ENCODE assay signal across 9 cellular contexts in the genomic region with DNA sequence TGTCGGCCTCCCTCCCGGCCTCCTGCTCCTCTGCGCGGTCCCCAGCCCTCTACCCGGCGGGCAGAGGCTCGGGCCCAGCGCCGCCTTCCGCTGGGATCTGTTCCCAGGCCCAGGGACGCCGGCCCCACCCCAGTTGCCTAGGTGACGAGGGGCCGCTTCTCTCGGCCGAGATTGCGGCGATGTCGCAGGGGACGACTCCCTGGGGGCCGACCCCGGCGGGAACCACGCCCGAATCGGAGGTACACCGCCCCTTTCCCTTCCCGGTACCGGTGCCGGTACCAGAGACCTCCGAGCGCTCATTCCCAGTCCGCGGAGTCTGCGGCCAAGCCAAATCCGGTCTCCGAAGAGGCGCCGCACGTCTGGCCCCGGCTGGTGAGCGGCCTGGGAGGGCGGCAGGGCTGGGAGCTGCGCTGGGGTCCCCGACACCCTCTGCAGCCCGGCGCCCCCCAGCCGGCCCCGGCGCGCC. TPM values are rescaled to one million over a fixed set of nuclear protein-coding genes. Genes with fewer than 3 reads are reported as not detected.
A peak's percentile ranks its signal among the peaks of the same experiment; 100 is the strongest.
DNase-seq lines count a peak whose midpoint lies in the region; ATAC-seq, FAIRE-seq and TF ChIP-seq lines count a peak whose summit lies in the region.
"Had no signal": no experiment of that assay in that cellular context is flagged by ENCODE, and none has a peak within 500 bp of the region (broad histone marks: within the 10 kb centered on the region; RNA-seq: fewer than 3 reads in every experiment).

A gene with protein sequence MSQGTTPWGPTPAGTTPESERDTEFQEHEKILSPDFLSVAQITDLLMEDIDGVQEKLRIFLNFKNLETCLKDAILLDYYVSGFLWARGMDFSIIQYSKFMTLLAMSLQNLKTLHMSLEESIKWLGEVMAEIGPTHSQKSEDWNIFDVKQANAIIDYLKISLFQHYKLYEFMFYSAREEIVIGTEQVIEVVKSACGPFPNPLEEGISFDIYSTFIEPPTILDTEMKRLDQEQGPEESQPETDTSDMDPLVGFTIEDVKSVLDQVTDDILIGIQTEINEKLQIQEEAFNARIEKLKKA (plus strand): TSS at position 136 of the 466 bp plus-strand sequence. CDS start 44 bp downstream, at position 180.

- no peaks in the 10 kb centered on the region for H3K36me3 Mint-ChIP-seq in activated T-helper 1 cell treated with anti-CD3 and anti-CD28 coated beads, Interleukin-12 subunit alpha, Interleukin-12 subunit beta, Interleukin-2, Interleukin-4 antibody, amounts not matched to agents 30 ng/mL and 10 ng/mL and 1 ng/mL, durations not matched to agents 14 hours and 24 hours and 36 hours (ENCODE audit: low read depth)
- H3K36me3 Mint-ChIP-seq in immature natural killer cell: no peaks in the 10 kb centered on the region

- H4K20me1 ChIP-seq in osteoblast (ENCODE audit: insufficient read depth, low read length): no peaks in the 10 kb centered on the region

- H3K9me3 Mint-ChIP-seq in activated T-helper 1 cell treated with anti-CD3 and anti-CD28 coated beads, Interleukin-12 subunit alpha, Interleukin-12 subunit beta, Interleukin-2, Interleukin-4 antibody, amounts not matched to agents 30 ng/mL and 10 ng/mL and 1 ng/mL, durations not matched to agents 14 hours and 24 hours and 36 hours: no peaks in the 10 kb centered on the region
- no peaks in the 10 kb centered on the region for H3K9me3 Mint-ChIP-seq in immature natural killer cell

- H3K4me1 ChIP-seq in adipocyte (ENCODE audit: control insufficient read depth, insufficient read depth, low read length) (peaks cover 8% of the 10 kb centered on the region), heart right ventricle (peaks cover 0 to 21% (median 4%) of the 10 kb centered on the region in 9 donors), osteoblast (ENCODE audit: insufficient read depth, low read length) (no peaks in the 10 kb centered on the region)

- H3K36me3 ChIP-seq in adipocyte (ENCODE audit: control insufficient read depth, insufficient read depth, low read length, severe bottlenecking) (no peaks in the 10 kb centered on the region), heart right ventricle (no peaks in the 10 kb centered on the region), osteoblast (ENCODE audit: insufficient read depth, low read length) (no peaks in the 10 kb centered on the region)

- H3K4me1 Mint-ChIP-seq in activated T-helper 1 cell treated with anti-CD3 and anti-CD28 coated beads, Interleukin-12 subunit alpha, Interleukin-12 subunit beta, Interleukin-2, Interleukin-4 antibody, amounts not matched to agents 30 ng/mL and 10 ng/mL and 1 ng/mL, durations not matched to agents 14 hours and 24 hours and 36 hours (ENCODE audit: low read depth): no peaks in the 10 kb centered on the region
- peaks cover 2 to 7% of the 10 kb centered on the region in 2 donors for H3K4me1 Mint-ChIP-seq in immature natural killer cell

- H3K4me3 ChIP-seq in adipocyte (ENCODE audit: low read length) (peak within 1 kb of the TSS; percentile 85), heart right ventricle (peak within 1 kb of the TSS; percentile 32 to 68 (median 60)), osteoblast (ENCODE audit: insufficient read depth, low read length) (peak within 1 kb of the TSS; percentile 78)

- no peak within 1 kb of the TSS for H3K4me3 Mint-ChIP-seq in activated T-helper 1 cell treated with anti-CD3 and anti-CD28 coated beads, Interleukin-12 subunit alpha, Interleukin-12 subunit beta, Interleukin-2, Interleukin-4 antibody, amounts not matched to agents 30 ng/mL and 10 ng/mL and 1 ng/mL, durations not matched to agents 14 hours and 24 hours and 36 hours
- peak within 1 kb of the TSS in 1 of 5 donors; percentile 49 for H3K4me3 Mint-ChIP-seq in immature natural killer cell

- peak in 3 of 9 donors; percentile 35 to 44 (median 40) for TF ChIP-seq CTCF in heart right ventricle (IDR thresholded peaks at IDR 0.05)
- no peak for TF ChIP-seq CTCF in osteoblast (IDR thresholded peaks at IDR 0.05; ENCODE audit: extremely low read depth, low read depth, low read length)

- peak; percentile 68 for DNase-seq in HTR-8/SVneo (ENCODE audit: insufficient read length, low spot score)
- DNase-seq in adipocyte (ENCODE audit: low read depth): peak; percentile 81
- peak; percentile 53 to 75 for DNase-seq in heart right ventricle
- peak; percentile 92 for DNase-seq in osteoblast (ENCODE audit: insufficient read length, low spot score, missing footprints)
- DNase-seq in activated T-helper 1 cell treated with anti-CD3 and anti-CD28 coated beads, Interleukin-12 subunit alpha, Interleukin-12 subunit beta, Interleukin-2, Interleukin-4 antibody, amounts not matched to agents 30 ng/mL and 10 ng/mL and 1 ng/mL, durations not matched to agents 14 hours and 24 hours and 36 hours (ENCODE audit: low spot score): no peak
- no peak for DNase-seq in immature natural killer cell
- DNase-seq in amniotic stem cell (lab: John Stamatoyannopoulos, UW): no peak

- ATAC-seq in heart right ventricle (peak; percentile 87 to 99 (median 96)), GM21515 (IDR thresholded peaks at IDR 0.05; ENCODE audit: unreplicated experiment) (no peak)

- FAIRE-seq in HTR-8/SVneo (lab: Jason Lieb, UNC): peak; percentile 71

- no peaks in the 10 kb centered on the region for H3K79me2 ChIP-seq in osteoblast (ENCODE audit: insufficient read depth, low read length)

- H3K27me3 ChIP-seq in adipocyte (replicated peaks; ENCODE audit: control insufficient read depth, insufficient read depth, low read length) (no peaks in the 10 kb centered on the region), heart right ventricle (peaks cover 0 to 31% (median 0%) of the 10 kb centered on the region in 7 donors), osteoblast (ENCODE audit: insufficient read depth, low read length) (no peaks in the 10 kb centered on the region)

- peaks cover 43% of the 10 kb centered on the region for H3K27me3 Mint-ChIP-seq in activated T-helper 1 cell treated with anti-CD3 and anti-CD28 coated beads, Interleukin-12 subunit alpha, Interleukin-12 subunit beta, Interleukin-2, Interleukin-4 antibody, amounts not matched to agents 30 ng/mL and 10 ng/mL and 1 ng/mL, durations not matched to agents 14 hours and 24 hours and 36 hours (ENCODE audit: insufficient read depth)
- peaks cover 0 to 11% (median 10%) of the 10 kb centered on the region in 3 donors for H3K27me3 Mint-ChIP-seq in immature natural killer cell (ENCODE audit: low read depth in 3 of 3)

- H3K9me3 ChIP-seq in adipocyte (ENCODE audit: control insufficient read depth, low read length) (no peaks in the 10 kb centered on the region), heart right ventricle (no peaks in the 10 kb centered on the region), osteoblast (ENCODE audit: low read depth, low read length) (no peaks in the 10 kb centered on the region)

- 1 to 2% methylated on average over 51 of the region's 51 CpGs for WGBS in heart right ventricle, 2 donors

- peak within 1 kb of the TSS; percentile 80 for H3K4me2 ChIP-seq in osteoblast (ENCODE audit: insufficient read depth, low read length)

- intact Hi-C loops in heart right ventricle (cut with DNase I): loop anchor here in 1 of 10 donors (2.0 to 10.0 kb wide), 2 partner anchors 20 to 228 kb away; no protein-coding TSS in a partner anchor
- intact Hi-C loops in activated T-helper 1 cell treated with anti-CD3 and anti-CD28 coated beads, Interleukin-12 subunit alpha, Interleukin-12 subunit beta, Interleukin-2, Interleukin-4 antibody, amounts not matched to agents 30 ng/mL and 10 ng/mL and 1 ng/mL, durations not matched to agents 14 hours and 24 hours and 36 hours (cut with micrococcal nuclease): no loop called here

- no peak within 1 kb of the TSS for H3K27ac Mint-ChIP-seq in activated T-helper 1 cell treated with anti-CD3 and anti-CD28 coated beads, Interleukin-12 subunit alpha, Interleukin-12 subunit beta, Interleukin-2, Interleukin-4 antibody, amounts not matched to agents 30 ng/mL and 10 ng/mL and 1 ng/mL, durations not matched to agents 14 hours and 24 hours and 36 hours
- H3K27ac Mint-ChIP-seq in immature natural killer cell: no peak within 1 kb of the TSS

- H3K9ac ChIP-seq in adipocyte (ENCODE audit: low read length): peak within 1 kb of the TSS; percentile 73

- peak within 1 kb of the TSS; percentile 87 for H2AFZ ChIP-seq in osteoblast (ENCODE audit: low read length)

- peak within 1 kb of the TSS in 9 of 10 donors; percentile 34 to 69 (median 56) for H3K27ac ChIP-seq in heart right ventricle
- no peak within 1 kb of the TSS for H3K27ac ChIP-seq in osteoblast (ENCODE audit: low read depth, low read length)

RNA-seq across cellular contexts. Expression of the gene that starts here (rescaled TPM):
- total RNA-seq in heart right ventricle: not detected
- polyA plus RNA-seq in heart right ventricle: under 1 TPM; 0.03 to 0.15 TPM
- 2.2 and 3.5 TPM in 2 replicates for total RNA-seq in osteoblast
- total RNA-seq in activated T-helper 1 cell treated with anti-CD3 and anti-CD28 coated beads, Interleukin-12 subunit alpha, Interleukin-12 subunit beta, Interleukin-2, Interleukin-4 antibody, amounts not matched to agents 30 ng/mL and 10 ng/mL and 1 ng/mL, durations not matched to agents 14 hours and 24 hours and 36 hours: not detected in 2 replicates
- not detected for polyA plus RNA-seq in immature natural killer cell
- total RNA-seq: RPMI7951 had no signal

Comparison
In these comparisons a context has a peak if more than half of its experiments do, and no peak if none do; other contexts are left out.
1. Peak in DNase-seq, ATAC-seq, H3K4me3 ChIP-seq and H3K27ac ChIP-seq in heart right ventricle; RNA of the gene not detected or under 1 TPM.
2. DNase-seq: peak in HTR-8/SVneo (single experiment), adipocyte (single experiment) and osteoblast (single experiment); none in activated T-helper 1 cell treated with anti-CD3 and anti-CD28 coated beads, Interleukin-12 subunit alpha, Interleukin-12 subunit beta, Interleukin-2, Interleukin-4 antibody, amounts not matched to agents 30 ng/mL and 10 ng/mL and 1 ng/mL, durations not matched to agents 14 hours and 24 hours and 36 hours (single experiment), immature natural killer cell (0 of 3) and amniotic stem cell (single experiment).
3. Peak in every context shown above with its lines, with median percentiles within 50 percentile points of each other: H3K4me3 ChIP-seq.